In the genomic region with DNA sequence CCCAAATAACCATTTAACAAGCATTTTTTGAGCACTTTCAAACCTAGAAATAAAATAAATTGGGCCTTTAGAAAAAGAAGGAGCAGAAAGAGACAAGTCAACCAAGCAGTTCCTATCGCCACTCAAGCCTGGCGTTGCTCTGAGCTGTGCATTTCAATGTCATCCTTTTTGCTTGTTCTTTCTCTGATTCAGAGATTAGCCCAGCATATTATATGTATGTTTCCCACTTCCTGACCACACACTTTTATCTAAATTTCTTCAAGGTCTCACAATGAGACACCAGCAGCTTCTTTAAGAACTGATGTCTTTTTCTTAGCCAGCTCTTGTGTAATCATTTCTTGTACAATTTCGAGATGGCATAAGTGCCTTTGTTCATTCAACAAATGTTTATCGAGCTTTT, we compare ENCODE assay signal across 17 cellular contexts.
DNase-seq lines count a peak whose midpoint lies in the region; ATAC-seq, FAIRE-seq and TF ChIP-seq lines count a peak whose summit lies in the region.
"Had no signal": no experiment of that assay in that cellular context is flagged by ENCODE, and none has a peak within 500 bp of the region (broad histone marks: within the 10 kb centered on the region; RNA-seq: fewer than 3 reads in every experiment).

No MANE protein-coding gene starts in this region.

- peaks cover 25% of the 10 kb centered on the region for H3K4me1 Mint-ChIP-seq in activated T-cell treated with anti-CD3 and anti-CD28 coated beads, Interleukin-2, amount 50 U/mL, for 4 hours (ENCODE audit: low read depth)
- peaks cover 15% of the 10 kb centered on the region for H3K4me1 Mint-ChIP-seq in activated T-helper 1 cell treated with anti-CD3 and anti-CD28 coated beads, Interleukin-12 subunit alpha, Interleukin-12 subunit beta, Interleukin-2, Interleukin-4 antibody, amounts not matched to agents 30 ng/mL and 10 ng/mL and 1 ng/mL, durations not matched to agents 14 hours and 24 hours and 36 hours (ENCODE audit: low read depth)

- no peak overlapping the region for H3K27ac ChIP-seq in small intestine (ENCODE audit: low read depth in 1 of 2, low read length in 1 of 2)
- H3K27ac ChIP-seq in spleen, result peak overlapping the region in 3 of 8 donors; percentile 24 to 41 (median 31)
- H3K27ac ChIP-seq: gastrocnemius medialis, neural progenitor cell, transverse colon had no signal

- no peaks in the 10 kb centered on the region for H3K4me1 ChIP-seq in small intestine (ENCODE audit: control insufficient read depth in 2 of 2, insufficient read depth in 1 of 2, low read depth in 1 of 2, low read length in 1 of 2)
- peaks cover 0 to 34% (median 10%) of the 10 kb centered on the region in 6 donors for H3K4me1 ChIP-seq in spleen
- H3K4me1 ChIP-seq: gastrocnemius medialis had no signal

- H3K4me3 ChIP-seq in NB4 (ENCODE audit: low read depth, low read length) (no peak overlapping the region), small intestine (ENCODE audit: low read depth in 1 of 2, low read length in 2 of 2) (no peak overlapping the region), spleen (no peak overlapping the region)
- H3K4me3 ChIP-seq: gastrocnemius medialis, neural progenitor cell, transverse colon had no signal

- H3K9me3 ChIP-seq in small intestine (ENCODE audit: control insufficient read depth, low read depth), result no peaks in the 10 kb centered on the region
- peaks cover 0 to 5% (median 0%) of the 10 kb centered on the region in 8 donors for H3K9me3 ChIP-seq in spleen
- H3K9me3 ChIP-seq: gastrocnemius medialis, transverse colon had no signal

- H3K36me3 ChIP-seq in small intestine (ENCODE audit: control insufficient read depth in 2 of 2, insufficient read depth in 2 of 2, low read length in 2 of 2), result no peaks in the 10 kb centered on the region
- no peaks in the 10 kb centered on the region for H3K36me3 ChIP-seq in spleen
- H3K36me3 ChIP-seq: gastrocnemius medialis, neural progenitor cell, transverse colon had no signal

- H3K9me3 Mint-ChIP-seq in activated T-cell treated with anti-CD3 and anti-CD28 coated beads, Interleukin-2, amount 50 U/mL, for 4 hours, result no peaks in the 10 kb centered on the region
- peaks cover 10% of the 10 kb centered on the region for H3K9me3 Mint-ChIP-seq in activated T-helper 1 cell treated with anti-CD3 and anti-CD28 coated beads, Interleukin-12 subunit alpha, Interleukin-12 subunit beta, Interleukin-2, Interleukin-4 antibody, amounts not matched to agents 30 ng/mL and 10 ng/mL and 1 ng/mL, durations not matched to agents 14 hours and 24 hours and 36 hours

- no peak for DNase-seq in activated T-cell treated with anti-CD3 and anti-CD28 coated beads, Interleukin-2, amount 50 U/mL, for 4 hours
- DNase-seq in activated T-cell treated with anti-CD3 and anti-CD28 coated beads, Interleukin-2, amount 50 U/mL, for 1 hour, result no peak
- peak; percentile 46 for DNase-seq in NB4 (ENCODE audit: low read depth)
- DNase-seq in activated T-helper 1 cell treated with anti-CD3 and anti-CD28 coated beads, Interleukin-12 subunit alpha, Interleukin-12 subunit beta, Interleukin-2, Interleukin-4 antibody, amounts not matched to agents 30 ng/mL and 10 ng/mL and 1 ng/mL, durations not matched to agents 14 hours and 24 hours and 36 hours (ENCODE audit: low spot score), result peak; percentile 21
- peak; percentile 46 for DNase-seq in small intestine
- no peak for DNase-seq in DMS79 (lab: John Stamatoyannopoulos, UW)
- no peak for DNase-seq in A172 (ENCODE audit: low spot score)
- DNase-seq in spleen, result no peak
- DNase-seq: amniotic stem cell, gastrocnemius medialis, mammary epithelial cell, NCI-H446 treated with DMSO at 0.1 percent for 48 hours, transverse colon had no signal

- H3K27me3 ChIP-seq in small intestine (ENCODE audit: control insufficient read depth in 2 of 2, insufficient read depth in 2 of 2, low read length in 2 of 2) (no peaks in the 10 kb centered on the region), spleen (replicated peaks in 1 of 7) (no peaks in the 10 kb centered on the region)
- H3K27me3 ChIP-seq: gastrocnemius medialis, neural progenitor cell, transverse colon had no signal

- FAIRE-seq in small intestine (lab: Jason Lieb, UNC), result no peak
- FAIRE-seq: D721Med, GM18507 had no signal

- WGBS in small intestine, 3 donors, result 73 to 83% (median 81%) methylated on average over 4 of the region's 4 CpGs
- WGBS in spleen, 5 donors, result 45 to 69% (median 61%) methylated on average over 4 of the region's 4 CpGs

- ATAC-seq in activated T-cell treated with anti-CD3 and anti-CD28 coated beads, Interleukin-2, amount 50 U/mL, for 4 hours, result peak; percentile 95 to 98
- ATAC-seq: gastrocnemius medialis, Panc1 had no signal

- H3K4me3 Mint-ChIP-seq in activated T-cell treated with anti-CD3 and anti-CD28 coated beads, Interleukin-2, amount 50 U/mL, for 4 hours, result no peak overlapping the region
- peak overlapping the region; percentile 51 for H3K4me3 Mint-ChIP-seq in activated T-helper 1 cell treated with anti-CD3 and anti-CD28 coated beads, Interleukin-12 subunit alpha, Interleukin-12 subunit beta, Interleukin-2, Interleukin-4 antibody, amounts not matched to agents 30 ng/mL and 10 ng/mL and 1 ng/mL, durations not matched to agents 14 hours and 24 hours and 36 hours
- H3K4me3 Mint-ChIP-seq: neural progenitor cell had no signal

- TF ChIP-seq POLR2A in NB4 (IDR thresholded peaks at IDR 0.05; ENCODE audit: extremely low read depth, insufficient read length) (no peak), spleen (IDR thresholded peaks at IDR 0.05) (no peak)

- H3K36me3 Mint-ChIP-seq in activated T-cell treated with anti-CD3 and anti-CD28 coated beads, Interleukin-2, amount 50 U/mL, for 4 hours (ENCODE audit: insufficient read depth), result no peaks in the 10 kb centered on the region
- H3K36me3 Mint-ChIP-seq in activated T-helper 1 cell treated with anti-CD3 and anti-CD28 coated beads, Interleukin-12 subunit alpha, Interleukin-12 subunit beta, Interleukin-2, Interleukin-4 antibody, amounts not matched to agents 30 ng/mL and 10 ng/mL and 1 ng/mL, durations not matched to agents 14 hours and 24 hours and 36 hours (ENCODE audit: low read depth), result peaks cover 9% of the 10 kb centered on the region

- intact Hi-C loops in activated T-helper 1 cell treated with anti-CD3 and anti-CD28 coated beads, Interleukin-12 subunit alpha, Interleukin-12 subunit beta, Interleukin-2, Interleukin-4 antibody, amounts not matched to agents 30 ng/mL and 10 ng/mL and 1 ng/mL, durations not matched to agents 14 hours and 24 hours and 36 hours (cut with micrococcal nuclease), result loop anchor here (1.0 to 10.0 kb wide), 7 partner anchors 27 to 206 kb away; no protein-coding TSS in a partner anchor
- intact Hi-C loops in spleen (cut with DNase I; ENCODE audit: low total_unique reads), result no loop called here

- TF ChIP-seq CTCF in NB4 (IDR thresholded peaks at IDR 0.05; ENCODE audit: low read depth, low read length) (no peak), spleen (IDR thresholded peaks at IDR 0.05 in 8 of 11, conservative IDR thresholded peaks at IDR 0.05 in 3 of 11) (no peak)

- H3K27me3 Mint-ChIP-seq in activated T-cell treated with anti-CD3 and anti-CD28 coated beads, Interleukin-2, amount 50 U/mL, for 4 hours (ENCODE audit: low read depth), result no peaks in the 10 kb centered on the region
- H3K27me3 Mint-ChIP-seq in activated T-helper 1 cell treated with anti-CD3 and anti-CD28 coated beads, Interleukin-12 subunit alpha, Interleukin-12 subunit beta, Interleukin-2, Interleukin-4 antibody, amounts not matched to agents 30 ng/mL and 10 ng/mL and 1 ng/mL, durations not matched to agents 14 hours and 24 hours and 36 hours (ENCODE audit: insufficient read depth), result peaks cover 3% of the 10 kb centered on the region

- peak overlapping the region; percentile 70 for H3K27ac Mint-ChIP-seq in activated T-helper 1 cell treated with anti-CD3 and anti-CD28 coated beads, Interleukin-12 subunit alpha, Interleukin-12 subunit beta, Interleukin-2, Interleukin-4 antibody, amounts not matched to agents 30 ng/mL and 10 ng/mL and 1 ng/mL, durations not matched to agents 14 hours and 24 hours and 36 hours
- H3K27ac Mint-ChIP-seq: neural progenitor cell had no signal

Comparison
In these comparisons a context has a peak if more than half of its experiments do, and no peak if none do; other contexts are left out.
1. DNase-seq: peak in NB4 (single experiment), activated T-helper 1 cell treated with anti-CD3 and anti-CD28 coated beads, Interleukin-12 subunit alpha, Interleukin-12 subunit beta, Interleukin-2, Interleukin-4 antibody, amounts not matched to agents 30 ng/mL and 10 ng/mL and 1 ng/mL, durations not matched to agents 14 hours and 24 hours and 36 hours (single experiment) and small intestine (single experiment); none in activated T-cell treated with anti-CD3 and anti-CD28 coated beads, Interleukin-2, amount 50 U/mL, for 4 hours (single experiment), activated T-cell treated with anti-CD3 and anti-CD28 coated beads, Interleukin-2, amount 50 U/mL, for 1 hour (single experiment), DMS79 (single experiment), A172 (single experiment) and spleen (single experiment).